Comparison of ENCODE assay signal across 10 cellular contexts in the genomic region with DNA sequence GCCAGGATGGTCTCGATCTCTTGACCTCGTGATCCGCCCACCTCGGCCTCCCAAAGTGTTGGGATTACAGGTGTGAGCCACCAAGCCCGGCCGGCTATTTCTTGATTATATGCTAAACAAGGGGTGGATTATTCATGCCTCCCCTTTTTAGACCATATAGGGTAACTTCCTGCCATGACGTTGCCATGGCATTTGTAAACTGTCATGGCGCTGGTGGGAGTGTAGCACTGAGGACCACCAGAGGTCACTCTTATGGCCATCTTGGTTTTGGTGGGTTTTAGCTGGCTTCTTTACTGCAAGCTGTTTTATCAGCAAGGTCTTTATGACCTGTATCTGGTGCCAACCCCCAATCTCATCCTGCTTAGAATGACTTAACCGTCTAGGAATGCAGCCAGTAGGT. TPM values are rescaled to one million over a fixed set of nuclear protein-coding genes. Genes with fewer than 3 reads are reported as not detected.
DNase-seq lines count a peak whose midpoint lies in the region; FAIRE-seq and TF ChIP-seq lines count a peak whose summit lies in the region.
"Not testable (repeated sequence)": the region's sequence is repeated elsewhere in the genome, so short reads cannot be mapped to it uniquely, and the experiment has no call there.
"Had no signal": no experiment of that assay in that cellular context is flagged by ENCODE, and none has a peak within 500 bp of the region (broad histone marks: within the 10 kb centered on the region; RNA-seq: fewer than 3 reads in every experiment).

No MANE protein-coding gene starts in this region.

- not testable (repeated sequence) for H3K23ac ChIP-seq in mesendoderm (ENCODE audit: low read length)

- H3K9ac ChIP-seq in mesendoderm (ENCODE audit: low read length), result not testable (repeated sequence)

- H2BK5ac ChIP-seq in mesendoderm (ENCODE audit: low read length), result not testable (repeated sequence)

- H3K4me2 ChIP-seq in mesendoderm (ENCODE audit: low read length), result not testable (repeated sequence)

- H3K4me1 ChIP-seq in mesendoderm (ENCODE audit: control insufficient read depth, low read depth, low read length), result not testable (repeated sequence)

- H2BK120ac ChIP-seq in mesendoderm (ENCODE audit: low read depth, low read length), result not testable (repeated sequence)

- DNase-seq in GM12892 (ENCODE audit: insufficient read length), result not testable (repeated sequence)
- peak; percentile 42 for DNase-seq in M059J (ENCODE audit: low read depth)
- peak; percentile 38 for DNase-seq in RCC 7860 (ENCODE audit: low spot score)
- peak; percentile 35 for DNase-seq in astrocyte of the hippocampus (ENCODE audit: low read depth, low spot score)
- peak; percentile 33 for DNase-seq in bronchial epithelial cell (ENCODE audit: low read depth)
- peak; percentile 20 for DNase-seq in glomerular visceral epithelial cell (ENCODE audit: extremely low spot score)
- DNase-seq in mesendoderm, result peak; percentile 85

- not testable (repeated sequence) for H3K18ac ChIP-seq in mesendoderm (ENCODE audit: low read length)

- H3K56ac ChIP-seq in mesendoderm (ENCODE audit: low read length), result not testable (repeated sequence)

- not testable (repeated sequence) for H3K27ac ChIP-seq in mesendoderm (ENCODE audit: low read depth, low read length)

- peak; percentile 14 for FAIRE-seq in GM12892 (lab: Jason Lieb, UNC)
- FAIRE-seq in RCC 7860 (lab: Jason Lieb, UNC); bronchial epithelial cell (lab: Jason Lieb, UNC): not testable (repeated sequence)

- not testable (repeated sequence) for H2BK15ac ChIP-seq in mesendoderm (replicated peaks; ENCODE audit: low read depth)

- H3K4me3 ChIP-seq in bronchial epithelial cell (ENCODE audit: low read depth, low read length); mesendoderm (ENCODE audit: low read length): not testable (repeated sequence)

- not testable (repeated sequence) for H3K79me1 ChIP-seq in mesendoderm (ENCODE audit: low read length)

- not testable (repeated sequence) for H4K5ac ChIP-seq in mesendoderm (ENCODE audit: low read length)

- not testable (repeated sequence) for H3K79me2 ChIP-seq in mesendoderm (ENCODE audit: control insufficient read depth, insufficient read depth, low read length)

- TF ChIP-seq CTCF in bronchial epithelial cell (IDR thresholded peaks at IDR 0.05; ENCODE audit: insufficient read depth, low read length, severe bottlenecking), result not testable (repeated sequence)

- not testable (repeated sequence) for H3K4ac ChIP-seq in mesendoderm (ENCODE audit: low read depth, low read length)

- H2AK5ac ChIP-seq in mesendoderm (ENCODE audit: low read length), result not testable (repeated sequence)

- not testable (repeated sequence) for H3K27me3 ChIP-seq in bronchial epithelial cell (ENCODE audit: control insufficient read depth, insufficient read depth, low read length); mesendoderm (ENCODE audit: insufficient read depth, low read length, poor library complexity)

- no CpG with 5 or more reads among the region's 9 CpGs for WGBS in mesendoderm (ENCODE audit: extremely low coverage, insufficient coverage, low lambda C conversion rate)

- not testable (repeated sequence) for H4K8ac ChIP-seq in mesendoderm (ENCODE audit: low read depth, low read length)

- TF ChIP-seq POLR2A in GM12892 (IDR thresholded peaks at IDR 0.05; ENCODE audit: low read depth, low read length), result not testable (repeated sequence)

- not testable (repeated sequence) for H3K36me3 ChIP-seq in bronchial epithelial cell (ENCODE audit: control insufficient read depth, insufficient read depth, low read length); mesendoderm (ENCODE audit: control insufficient read depth, insufficient read depth, low read length)

RNA-seq across cellular contexts. Expression of gene SLC35F2, which starts 22.9 kb away (rescaled TPM):
- polyA plus RNA-seq in GM12892 (2012; ENCODE audit: missing spikeins), result 19.8 TPM
- 26.4 and 33.4 TPM in 2 replicates for total RNA-seq in M059J (2014; rRNA removed; shearing (Covaris generic))
- 34.8 and 72.7 TPM in 2 replicates for total RNA-seq in bronchial epithelial cell
- polyA plus RNA-seq in mesendoderm (2013, experiment 1 of 2), result 14.8 TPM
- 14.8 TPM for polyA plus RNA-seq in mesendoderm (2013, experiment 2 of 2)

RNA-seq across cellular contexts. Expression of gene RAB39A, which starts 46.8 kb away (rescaled TPM):
- polyA plus RNA-seq in GM12892 (2012; ENCODE audit: missing spikeins), result 2.8 TPM
- 0.10 and 1.2 TPM in 2 replicates for total RNA-seq in M059J (2014; rRNA removed; shearing (Covaris generic))
- not detected in 2 replicates for total RNA-seq in bronchial epithelial cell
- polyA plus RNA-seq in mesendoderm (2013, experiment 1 of 2), result 4.9 TPM
- polyA plus RNA-seq in mesendoderm (2013, experiment 2 of 2), result 4.8 TPM
- total RNA-seq: CD4-positive, CD25-positive, alpha-beta regulatory T cell; HT-29 had no signal
- polyA plus RNA-seq: CD8-positive, alpha-beta memory T cell had no signal
